Comparison of ENCODE assay signal across 1 cellular context in the genomic region with DNA sequence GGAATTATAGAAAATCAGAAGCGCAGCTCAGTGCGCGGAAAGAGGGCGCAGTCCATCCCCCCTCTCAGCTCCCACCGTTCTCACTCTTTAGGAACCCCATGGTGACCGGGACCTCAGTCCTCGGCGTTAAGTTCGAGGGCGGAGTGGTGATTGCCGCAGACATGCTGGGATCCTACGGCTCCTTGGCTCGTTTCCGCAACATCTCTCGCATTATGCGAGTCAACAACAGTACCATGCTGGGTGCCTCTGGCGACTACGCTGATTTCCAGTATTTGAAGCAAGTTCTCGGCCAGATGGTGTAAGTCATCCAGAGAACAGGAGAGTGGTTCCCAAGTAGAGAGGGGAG.
TF ChIP-seq lines count a peak whose summit lies in the region.

No MANE protein-coding gene starts in this region.

TF ChIP-seq in neural cell, 6 proteins besides CTCF, POLR2A, EP300 and RAD21:
- TF ChIP-seq POLR2AphosphoS5 (IDR thresholded peaks at IDR 0.05) = no peak
- no peak for TF ChIP-seq TAF1 (IDR thresholded peaks at IDR 0.05; ENCODE audit: low read depth)
- TF ChIP-seq, protein P1, sequence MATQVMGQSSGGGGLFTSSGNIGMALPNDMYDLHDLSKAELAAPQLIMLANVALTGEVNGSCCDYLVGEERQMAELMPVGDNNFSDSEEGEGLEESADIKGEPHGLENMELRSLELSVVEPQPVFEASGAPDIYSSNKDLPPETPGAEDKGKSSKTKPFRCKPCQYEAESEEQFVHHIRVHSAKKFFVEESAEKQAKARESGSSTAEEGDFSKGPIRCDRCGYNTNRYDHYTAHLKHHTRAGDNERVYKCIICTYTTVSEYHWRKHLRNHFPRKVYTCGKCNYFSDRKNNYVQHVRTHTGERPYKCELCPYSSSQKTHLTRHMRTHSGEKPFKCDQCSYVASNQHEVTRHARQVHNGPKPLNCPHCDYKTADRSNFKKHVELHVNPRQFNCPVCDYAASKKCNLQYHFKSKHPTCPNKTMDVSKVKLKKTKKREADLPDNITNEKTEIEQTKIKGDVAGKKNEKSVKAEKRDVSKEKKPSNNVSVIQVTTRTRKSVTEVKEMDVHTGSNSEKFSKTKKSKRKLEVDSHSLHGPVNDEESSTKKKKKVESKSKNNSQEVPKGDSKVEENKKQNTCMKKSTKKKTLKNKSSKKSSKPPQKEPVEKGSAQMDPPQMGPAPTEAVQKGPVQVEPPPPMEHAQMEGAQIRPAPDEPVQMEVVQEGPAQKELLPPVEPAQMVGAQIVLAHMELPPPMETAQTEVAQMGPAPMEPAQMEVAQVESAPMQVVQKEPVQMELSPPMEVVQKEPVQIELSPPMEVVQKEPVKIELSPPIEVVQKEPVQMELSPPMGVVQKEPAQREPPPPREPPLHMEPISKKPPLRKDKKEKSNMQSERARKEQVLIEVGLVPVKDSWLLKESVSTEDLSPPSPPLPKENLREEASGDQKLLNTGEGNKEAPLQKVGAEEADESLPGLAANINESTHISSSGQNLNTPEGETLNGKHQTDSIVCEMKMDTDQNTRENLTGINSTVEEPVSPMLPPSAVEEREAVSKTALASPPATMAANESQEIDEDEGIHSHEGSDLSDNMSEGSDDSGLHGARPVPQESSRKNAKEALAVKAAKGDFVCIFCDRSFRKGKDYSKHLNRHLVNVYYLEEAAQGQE (IDR thresholded peaks at IDR 0.05; ENCODE audit: borderline replicate concordance) = no peak
- no peak for TF ChIP-seq EZH2 (IDR thresholded peaks at IDR 0.05; ENCODE audit: borderline replicate concordance, insufficient read depth, low read length, poor library complexity, severe bottlenecking)
- TF ChIP-seq SMC3 (conservative IDR thresholded peaks at IDR 0.05; ENCODE audit: poor library complexity) = no peak
- TF ChIP-seq MXI1 (conservative IDR thresholded peaks at IDR 0.05; ENCODE audit: poor library complexity, severe bottlenecking) = peak; percentile 6
TF ChIP-seq in neural cell: peak in this region for 1.
